Comparison of ENCODE assay signal across 17 cellular contexts in genomic region chr1:110120960-110121561, GRCh38. TPM values are rescaled to one million over a fixed set of nuclear protein-coding genes. Genes with fewer than 3 reads are reported as not detected.
"Had no signal": no experiment of that assay in that cellular context is flagged by ENCODE, and none has a peak within 500 bp of the region (broad histone marks: within the 10 kb centered on the region; RNA-seq: fewer than 3 reads in every experiment).

No MANE protein-coding gene starts in this region.

- H3K4me3 ChIP-seq: ascending aorta, dorsolateral prefrontal cortex, neural progenitor cell, right atrium auricular region, transverse colon had no signal

- H3K27ac Mint-ChIP-seq: neural progenitor cell had no signal

- H2AFZ ChIP-seq: neural progenitor cell had no signal

- DNase-seq: activated gamma-delta T cell; activated naive CD8-positive, alpha-beta T cell treated with anti-CD3 and anti-CD28 coated beads, Interleukin-2, amount 50 U/mL, for 24 hours; activated T-cell treated with anti-CD3 and anti-CD28 coated beads for 4 hours; foreskin keratinocyte; mesenchymal stem cell; stimulated activated CD4-positive, alpha-beta T cell treated with anti-CD3 and anti-CD28 coated beads, Interleukin-1b, Interleukin-23, amount 100 ng/mL, for 48 hours; stimulated activated naive CD4-positive, alpha-beta T cell; substantia nigra; SW 1271; transverse colon had no signal

- H3K9ac ChIP-seq: neural progenitor cell had no signal

- H3K4me2 ChIP-seq: neural progenitor cell had no signal

- FAIRE-seq: bronchial epithelial cell had no signal

- ATAC-seq: activated naive CD8-positive, alpha-beta T cell treated with anti-CD3 and anti-CD28 coated beads, Interleukin-2, amount 50 U/mL, for 24 hours; foreskin keratinocyte; left lobe of liver had no signal

- H3K4me3 Mint-ChIP-seq: activated naive CD8-positive, alpha-beta T cell treated with anti-CD3 and anti-CD28 coated beads, Interleukin-2, amount 50 U/mL, for 24 hours; neural progenitor cell had no signal

- H3K9me3 ChIP-seq: transverse colon had no signal

- H3K4me1 ChIP-seq: ascending aorta, foreskin keratinocyte, neural progenitor cell, right atrium auricular region, transverse colon had no signal

- H3K36me3 ChIP-seq: ascending aorta, neural progenitor cell, right atrium auricular region, transverse colon had no signal

- H3K27me3 ChIP-seq: ascending aorta, dorsolateral prefrontal cortex, neural progenitor cell, right atrium auricular region had no signal

- H3K27ac ChIP-seq: ascending aorta, dorsolateral prefrontal cortex, foreskin keratinocyte, neural progenitor cell, right atrium auricular region had no signal

RNA-seq across cellular contexts. Expression of gene UBL4B, which starts 8.8 kb away (rescaled TPM):
- total RNA-seq: activated CD8-positive, alpha-beta memory T cell treated with anti-CD3 and anti-CD28 coated beads for 36 hours; ascending aorta; bronchial epithelial cell; foreskin keratinocyte; left lobe of liver; right atrium auricular region had no signal
- polyA plus RNA-seq: foreskin keratinocyte had no signal

RNA-seq across cellular contexts. Expression of gene SLC6A17, which starts 29.2 kb away (rescaled TPM):
- total RNA-seq: left lobe of liver, right atrium auricular region had no signal

RNA-seq across cellular contexts. Expression of gene ALX3, which starts 50.6 kb away (rescaled TPM):
- total RNA-seq: activated CD8-positive, alpha-beta memory T cell treated with anti-CD3 and anti-CD28 coated beads for 36 hours; ascending aorta; bronchial epithelial cell; foreskin keratinocyte; left lobe of liver; right atrium auricular region; transverse colon had no signal
- polyA plus RNA-seq: foreskin keratinocyte had no signal
